In the genomic region with DNA sequence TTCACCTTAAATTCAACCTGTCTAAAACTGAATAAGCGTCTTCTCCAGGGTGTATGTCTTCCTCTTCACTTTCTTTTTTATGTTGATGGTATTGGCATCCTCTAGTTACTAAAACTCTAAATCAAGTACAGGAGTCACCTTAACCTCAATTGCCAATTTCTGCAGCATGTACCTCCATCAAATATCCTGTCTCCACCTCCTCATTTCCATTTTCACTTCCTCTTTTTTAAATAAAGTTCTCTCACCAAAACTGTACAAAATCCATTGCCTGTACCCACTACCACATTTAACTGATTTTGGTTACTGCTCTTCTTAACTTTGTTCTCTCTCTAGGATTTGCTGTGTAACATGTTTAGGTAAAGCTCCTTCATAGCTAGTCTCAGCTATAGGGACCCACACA, we compare ENCODE assay signal across 21 cellular contexts. TPM values are rescaled to one million over a fixed set of nuclear protein-coding genes. Genes with fewer than 3 reads are reported as not detected.
DNase-seq lines count a peak whose midpoint lies in the region; ATAC-seq, FAIRE-seq and TF ChIP-seq lines count a peak whose summit lies in the region.
"Had no signal": no experiment of that assay in that cellular context is flagged by ENCODE, and none has a peak within 500 bp of the region (broad histone marks: within the 10 kb centered on the region; RNA-seq: fewer than 3 reads in every experiment).

No MANE protein-coding gene starts in this region.

- no peak for TF ChIP-seq POLR2A in GM12892 (IDR thresholded peaks at IDR 0.05; ENCODE audit: low read depth, low read length)

- DNase-seq in cerebellar cortex (ENCODE audit: low spot score) (no peak), DMS153 treated with DMSO at 0.1 percent for 48 hours (lab: John Stamatoyannopoulos, UW; ENCODE audit: unreplicated experiment) (no peak), GM12892 (ENCODE audit: insufficient read length) (no peak), Right ventricle myocardium inferior (ENCODE audit: missing footprints) (no peak)
- DNase-seq: Caco-2; CD8-positive, alpha-beta memory T cell; DMS53; GF-D8; GOT3; H9; Kasumi-1; KBM-7 had no signal

- H3K36me3 ChIP-seq in BLaER1: no peaks in the 10 kb centered on the region

- ATAC-seq in GM18517 (IDR thresholded peaks at IDR 0.05; ENCODE audit: unreplicated experiment) (peak; percentile 78), GM19463 (IDR thresholded peaks at IDR 0.05; ENCODE audit: unreplicated experiment) (peak; percentile 52), HG03378 (IDR thresholded peaks at IDR 0.05; ENCODE audit: unreplicated experiment) (peak; percentile 54), Right ventricle myocardium inferior (no peak)

- no peaks in the 10 kb centered on the region for H3K27me3 ChIP-seq in BLaER1

- no peaks in the 10 kb centered on the region for H4K20me1 ChIP-seq in BLaER1

- H3K9me3 ChIP-seq in BLaER1: no peaks in the 10 kb centered on the region
- H3K9me3 ChIP-seq: Caco-2 had no signal

- H3K4me1 ChIP-seq in BLaER1: 0 out of 2 replicates have a peak, but pooled peaks cover 6% of the 10 kb centered on the region
- H3K4me1 ChIP-seq: Caco-2 had no signal

- FAIRE-seq in GM12892 (lab: Jason Lieb, UNC): no peak
- FAIRE-seq: GM19239 had no signal

- H3K27ac ChIP-seq in BLaER1: no peak overlapping the region
- H3K27ac ChIP-seq: 22Rv1, HL-60 had no signal

- H3K4me2 ChIP-seq in BLaER1: 0 out of 2 replicates have a peak overlapping the region, but pooled peaks have one; percentile 4

- no peak overlapping the region for H3K9ac ChIP-seq in BLaER1

- H3K4me3 ChIP-seq in BLaER1: no peak overlapping the region

- intact Hi-C loops in Right ventricle myocardium inferior (cut with DNase I): no loop called here

RNA-seq across cellular contexts. Expression of gene NPFFR2, which starts 9.2 kb away (rescaled TPM):
- polyA plus RNA-seq in GM12892 (2012; ENCODE audit: missing spikeins): not detected
- not detected for total RNA-seq in Right ventricle myocardium inferior
- total RNA-seq: A673; Caco-2; CD8-positive, alpha-beta memory T cell had no signal
- polyA plus RNA-seq: BJ; CD8-positive, alpha-beta memory T cell had no signal
